Comparison of ENCODE assay signal across 8 cellular contexts in genomic region chr6:131924881-131925474, GRCh38. TPM values are rescaled to one million over a fixed set of nuclear protein-coding genes. Genes with fewer than 3 reads are reported as not detected.
A peak's percentile ranks its signal among the peaks of the same experiment; 100 is the strongest.
DNase-seq lines count a peak whose midpoint lies in the region; ATAC-seq and TF ChIP-seq lines count a peak whose summit lies in the region.

No MANE protein-coding gene starts in this region.

- H3K4me3 ChIP-seq in HFF-Myc (replicated peaks; ENCODE audit: low read depth, low read length) (no peak overlapping the region), heart left ventricle (no peak overlapping the region), thyroid gland (replicated peaks in 1 of 3) (no peak overlapping the region)

- TF ChIP-seq CTCF in AG09319 (IDR thresholded peaks at IDR 0.05; ENCODE audit: low read depth, low read length) (peak; percentile 56), HFF-Myc (IDR thresholded peaks at IDR 0.05; ENCODE audit: low read depth, low read length, missing control alignments) (peak; percentile 39), heart left ventricle (IDR thresholded peaks at IDR 0.05) (peak; percentile 24 to 71 (median 60)), thyroid gland (IDR thresholded peaks at IDR 0.05) (peak in 5 of 6 experiments; percentile 15 to 75 (median 62))

- no peak for TF ChIP-seq POLR2A in heart left ventricle (IDR thresholded peaks at IDR 0.05)
- TF ChIP-seq POLR2A in thyroid gland (IDR thresholded peaks at IDR 0.05) = no peak

- ATAC-seq in heart left ventricle = peak in 1 of 4 donors; percentile 72
- ATAC-seq in activated CD4-positive, CD25-positive, alpha-beta regulatory T cell treated with anti-CD3 and anti-CD28 coated beads, Interleukin-2, amount 50 U/mL, for 24 hours = no peak

- intact Hi-C loops in heart left ventricle (cut with DNase I) = loop anchor here (1.0 to 5.0 kb wide), 8 partner anchors 236 to 294 kb away; no protein-coding TSS in a partner anchor
- intact Hi-C loops in thyroid gland (cut with DNase I) = loop anchor here (5.0 kb wide), 2 partner anchors 237 to 297 kb away; no protein-coding TSS in a partner anchor

- H3K4me1 ChIP-seq in heart left ventricle (no peaks in the 10 kb centered on the region), thyroid gland (no peaks in the 10 kb centered on the region)

- peaks cover 0 to 27% (median 11%) of the 10 kb centered on the region in 12 donors for H3K9me3 ChIP-seq in heart left ventricle
- H3K9me3 ChIP-seq in thyroid gland = no peaks in the 10 kb centered on the region

- no peaks in the 10 kb centered on the region for H3K4me1 Mint-ChIP-seq in activated CD4-positive, alpha-beta T cell treated with anti-CD3 and anti-CD28 coated beads, Interleukin-2, amount 10 ng/mL, durations not matched to agents 7 days and 5 days

- 17 to 21% (median 18%) methylated on average over 4 of the region's 4 CpGs for WGBS in heart left ventricle, 4 donors
- WGBS in thyroid gland, 2 donors = 16% methylated on average over 4 of the region's 4 CpGs

- no peak overlapping the region for H3K27ac ChIP-seq in heart left ventricle
- no peak overlapping the region for H3K27ac ChIP-seq in thyroid gland

- POLR2A ChIA-PET in activated CD4-positive, alpha-beta T cell treated with anti-CD3 and anti-CD28 coated beads, Interleukin-2, amount 10 ng/mL, durations not matched to agents 7 days and 5 days (lab: Charles Lee) = no interaction called here

- H3K27me3 Mint-ChIP-seq in activated CD4-positive, alpha-beta T cell treated with anti-CD3 and anti-CD28 coated beads, Interleukin-2, amount 10 ng/mL, durations not matched to agents 7 days and 5 days = peaks cover 4% of the 10 kb centered on the region

- H3K36me3 Mint-ChIP-seq in activated CD4-positive, alpha-beta T cell treated with anti-CD3 and anti-CD28 coated beads, Interleukin-2, amount 10 ng/mL, durations not matched to agents 7 days and 5 days (ENCODE audit: low read depth) = no peaks in the 10 kb centered on the region

- no peak for DNase-seq in AG09319 (ENCODE audit: extremely low read depth, low read depth)
- DNase-seq in HFF-Myc (ENCODE audit: extremely low read depth, low read depth) = no peak
- peak; percentile 10 for DNase-seq in SK-N-DZ (ENCODE audit: low spot score)
- DNase-seq in heart left ventricle = no peak
- no peak for DNase-seq in thyroid gland
- DNase-seq in activated CD4-positive, alpha-beta T cell treated with anti-CD3 and anti-CD28 coated beads, Interleukin-2, amount 10 ng/mL, durations not matched to agents 7 days and 5 days = no peak
- no peak for DNase-seq in HuH-7 (ENCODE audit: low spot score)

- H3K36me3 ChIP-seq in heart left ventricle (no peaks in the 10 kb centered on the region), thyroid gland (no peaks in the 10 kb centered on the region)

- H3K27me3 ChIP-seq in heart left ventricle = no peaks in the 10 kb centered on the region
- H3K27me3 ChIP-seq in thyroid gland = no peaks in the 10 kb centered on the region

- no peak overlapping the region for H3K4me3 Mint-ChIP-seq in activated CD4-positive, alpha-beta T cell treated with anti-CD3 and anti-CD28 coated beads, Interleukin-2, amount 10 ng/mL, durations not matched to agents 7 days and 5 days

- H3K27ac Mint-ChIP-seq in activated CD4-positive, alpha-beta T cell treated with anti-CD3 and anti-CD28 coated beads, Interleukin-2, amount 10 ng/mL, durations not matched to agents 7 days and 5 days = no peak overlapping the region

- CTCF ChIA-PET in activated CD4-positive, alpha-beta T cell treated with anti-CD3 and anti-CD28 coated beads, Interleukin-2, amount 10 ng/mL, durations not matched to agents 7 days and 5 days (lab: Charles Lee) = no interaction called here

- H3K9me3 Mint-ChIP-seq in activated CD4-positive, alpha-beta T cell treated with anti-CD3 and anti-CD28 coated beads, Interleukin-2, amount 10 ng/mL, durations not matched to agents 7 days and 5 days = peaks cover 7% of the 10 kb centered on the region

RNA-seq across cellular contexts. Expression of gene CCN2, which starts 26.2 kb away (rescaled TPM):
- polyA plus RNA-seq in SK-N-DZ (2014; cell fraction: cytosol; rRNA removed) = not detected in 2 replicates
- not detected in 2 replicates for polyA plus RNA-seq in SK-N-DZ (2014; cell fraction: nucleus; rRNA removed)
- total RNA-seq in heart left ventricle = 10 to 100 TPM in 8 of 9 donors, 1 to 10 TPM in 1; 8.4 to 90.7 (median 39.0) TPM
- polyA plus RNA-seq in heart left ventricle = 10 to 100 TPM in 1 of 2 donors, 1 to 10 TPM in 1; 7.8 to 65.6 TPM
- 100 to 1,000 TPM in 3 of 4 donors, 10 to 100 TPM in 1; 40.1 to 173 (median 137) TPM for total RNA-seq in thyroid gland
- not detected for total RNA-seq in activated CD4-positive, alpha-beta T cell treated with anti-CD3 and anti-CD28 coated beads, Interleukin-2, amount 10 ng/mL, durations not matched to agents 7 days and 5 days

Comparison
In these comparisons a context has a peak if more than half of its experiments do, and no peak if none do; other contexts are left out.
1. RNA of gene CCN2, which starts 26.2 kb away (total RNA-seq): 40.1 to 173 TPM in thyroid gland and 8.4 to 90.7 TPM in heart left ventricle; not detected in activated CD4-positive, alpha-beta T cell treated with anti-CD3 and anti-CD28 coated beads, Interleukin-2, amount 10 ng/mL, durations not matched to agents 7 days and 5 days; every median in the first group is over 4 times any median in the second.
2. Peak in every context shown above with its lines, with median percentiles within 50 percentile points of each other: CTCF ChIP-seq.